In genomic region chr13:100588350-100589177, GRCh38 we compare ENCODE assay signal across 8 cellular contexts. TPM values are rescaled to one million over a fixed set of nuclear protein-coding genes. Genes with fewer than 3 reads are reported as not detected.
A peak's percentile ranks its signal among the peaks of the same experiment; 100 is the strongest.
DNase-seq lines count a peak whose midpoint lies in the region; ATAC-seq and TF ChIP-seq lines count a peak whose summit lies in the region.

GGACT (minus strand) TSS chr13:100588789; CDS start chr13:100532591, 56,198 bp downstream.

- H3K27ac ChIP-seq in SU-DHL-6 (ENCODE audit: low read depth, low read length) = no peak within 1 kb of the TSS
- H3K27ac ChIP-seq in right cardiac atrium (ENCODE audit: low read length) = peak within 1 kb of the TSS; percentile 44

- H3K4me1 ChIP-seq in right cardiac atrium (ENCODE audit: control insufficient read depth, insufficient read depth, low read length) = no peaks in the 10 kb centered on the region

- peak within 1 kb of the TSS; percentile 66 for H3K4me2 ChIP-seq in SU-DHL-6 (ENCODE audit: low read depth, low read length, poor library complexity, severe bottlenecking)

- H3K9ac ChIP-seq in SU-DHL-6 (ENCODE audit: low read length) = peak within 1 kb of the TSS; percentile 65

- in situ Hi-C loops in KBM-7 (cut with MboI; ENCODE audit: low pct_unique_long_range_greater_than_20kb, low sequenced_read_pairs) = no loop called here

- H3F3A ChIP-seq in SU-DHL-6 (ENCODE audit: insufficient read depth) = no peaks in the 10 kb centered on the region

- H2AFZ ChIP-seq in SU-DHL-6 (ENCODE audit: low read depth, low read length, severe bottlenecking) = peak within 1 kb of the TSS; percentile 84

- no peaks in the 10 kb centered on the region for H3K9me2 ChIP-seq in SU-DHL-6 (replicated peaks; ENCODE audit: insufficient read depth, low read length)

- intact Hi-C loops in right cardiac atrium (cut with DNase I) = no loop called here

- TF ChIP-seq CTCF in SU-DHL-6 (IDR thresholded peaks at IDR 0.05; ENCODE audit: insufficient read depth, low read length, poor library complexity, severe bottlenecking) = peak; percentile 54
- peak; percentile 54 for TF ChIP-seq CTCF in retinal pigment epithelial cell (conservative IDR thresholded peaks at IDR 0.05; ENCODE audit: low read depth, low read length)

- no peaks in the 10 kb centered on the region for H3K36me3 ChIP-seq in SU-DHL-6 (ENCODE audit: low read length)

- H4K20me1 ChIP-seq in SU-DHL-6 (ENCODE audit: low read depth, low read length) = no peaks in the 10 kb centered on the region

- H3K9me3 ChIP-seq in SU-DHL-6 (ENCODE audit: insufficient read depth, low read length) (no peaks in the 10 kb centered on the region), right cardiac atrium (ENCODE audit: control insufficient read depth, low read length) (no peaks in the 10 kb centered on the region)

- 7% methylated on average over 82 of the region's 82 CpGs for WGBS in right cardiac atrium

- peak within 1 kb of the TSS; percentile 47 for H3K4me3 ChIP-seq in SU-DHL-6 (ENCODE audit: insufficient read depth, low read length, poor library complexity, severe bottlenecking)
- peak within 1 kb of the TSS; percentile 82 for H3K4me3 ChIP-seq in right cardiac atrium (ENCODE audit: low read length)
- peak within 1 kb of the TSS; percentile 56 for H3K4me3 ChIP-seq in retinal pigment epithelial cell (ENCODE audit: low read length)

- H3K79me2 ChIP-seq in SU-DHL-6 (ENCODE audit: insufficient read depth, low read length) = no peaks in the 10 kb centered on the region

- ATAC-seq in GM21717 (IDR thresholded peaks at IDR 0.05; ENCODE audit: unreplicated experiment) (peak; percentile 97), right cardiac atrium (peak; percentile 97 to 98)

- DNase-seq in GM04504 (ENCODE audit: low read depth) (peak; percentile 24), KBM-7 (peak; percentile 84), amniotic epithelial cell (ENCODE audit: low read depth) (peak; percentile 49), right cardiac atrium (peak; percentile 79 to 92 (median 91)), retinal pigment epithelial cell (ENCODE audit: low read depth) (no peak), cerebellar nuclear complex (lab: John Stamatoyannopoulos, UW) (no peak)

- H3K27me3 ChIP-seq in SU-DHL-6 (ENCODE audit: low read length) (no peaks in the 10 kb centered on the region), right cardiac atrium (ENCODE audit: control insufficient read depth, insufficient read depth) (no peaks in the 10 kb centered on the region)

RNA-seq across cellular contexts. Expression of gene GGACT, which starts in this region (rescaled TPM):
- 1 to 10 TPM; 1.0 to 2.2 (median 1.8) TPM for total RNA-seq in right cardiac atrium
- 0.63 TPM for polyA plus RNA-seq in right cardiac atrium

Comparison
In these comparisons a context has a peak if more than half of its experiments do, and no peak if none do; other contexts are left out.
1. DNase-seq: peak in GM04504 (single experiment), KBM-7 (single experiment), amniotic epithelial cell (single experiment) and right cardiac atrium (3 of 3); none in retinal pigment epithelial cell (single experiment) and cerebellar nuclear complex (0 of 2).
2. Peak in every context shown above with its lines, with median percentiles within 50 percentile points of each other: H3K4me3 ChIP-seq.